In the genomic region with DNA sequence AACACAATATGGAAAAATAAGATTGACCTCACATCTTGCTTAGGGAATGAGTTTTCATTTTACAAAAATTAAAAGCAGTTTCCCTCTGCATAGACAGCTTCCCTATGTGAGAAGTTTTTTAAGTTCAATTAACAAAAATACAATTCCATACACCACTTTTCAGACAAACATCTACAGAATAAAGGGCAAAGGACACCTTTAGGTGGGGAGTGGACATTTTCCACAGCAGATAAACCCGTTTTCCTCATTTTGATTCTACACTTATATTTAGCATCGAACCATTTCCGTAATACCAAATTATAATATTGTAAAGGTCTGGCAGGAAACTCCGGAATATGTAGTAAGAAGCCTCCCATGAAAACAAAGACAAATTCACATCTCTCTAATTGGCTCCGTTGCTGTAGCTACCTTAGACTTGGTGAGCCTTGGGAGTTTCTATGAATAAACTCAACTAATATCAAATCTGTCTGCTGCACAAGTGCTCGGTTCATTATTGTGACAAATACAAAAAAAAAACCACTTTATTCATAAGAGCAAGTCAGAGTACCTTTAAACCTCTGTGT, we compare ENCODE assay signal across 22 cellular contexts. TPM values are rescaled to one million over a fixed set of nuclear protein-coding genes. Genes with fewer than 3 reads are reported as not detected.
DNase-seq lines count a peak whose midpoint lies in the region; ATAC-seq, FAIRE-seq and TF ChIP-seq lines count a peak whose summit lies in the region.
"Had no signal": no experiment of that assay in that cellular context is flagged by ENCODE, and none has a peak within 500 bp of the region (broad histone marks: within the 10 kb centered on the region; RNA-seq: fewer than 3 reads in every experiment).

No MANE protein-coding gene starts in this region.

- H3K27me3 ChIP-seq in astrocyte (ENCODE audit: insufficient read depth, low read length) = peaks cover 21% of the 10 kb centered on the region
- peaks cover 43% of the 10 kb centered on the region for H3K27me3 ChIP-seq in iPS-20b (ENCODE audit: insufficient read depth, low read length)
- H3K27me3 ChIP-seq: tibial artery had no signal

- H3K4me2 ChIP-seq in astrocyte (ENCODE audit: low read length) = no peak overlapping the region

- peaks cover 14 to 17% of the 10 kb centered on the region in 2 donors for H3K4me1 Mint-ChIP-seq in natural killer cell
- H3K4me1 Mint-ChIP-seq in natural killer cell treated with Interleukin-12 subunit alpha and Interleukin-12 subunit beta and Interleukin-15 and Interleukin-18, amount 100 ng/mL, for 72 hours (ENCODE audit: low read depth in 2 of 2) = peaks cover 12 to 13% of the 10 kb centered on the region in 2 donors
- H3K4me1 Mint-ChIP-seq in astrocyte (ENCODE audit: low read depth, unreplicated experiment) = peaks cover 9% of the 10 kb centered on the region
- H3K4me1 Mint-ChIP-seq in chondrocyte (ENCODE audit: low read depth) = peaks cover 18% of the 10 kb centered on the region

- H3K36me3 Mint-ChIP-seq in natural killer cell (no peaks in the 10 kb centered on the region), astrocyte (ENCODE audit: low read depth, unreplicated experiment) (peaks cover 2% of the 10 kb centered on the region), chondrocyte (ENCODE audit: low read depth) (no peaks in the 10 kb centered on the region)
- H3K36me3 Mint-ChIP-seq in natural killer cell treated with Interleukin-12 subunit alpha and Interleukin-12 subunit beta and Interleukin-15 and Interleukin-18, amount 100 ng/mL, for 72 hours = no peaks in the 10 kb centered on the region

- TF ChIP-seq CTCF in natural killer cell (IDR thresholded peaks at IDR 0.05) (no peak), astrocyte (IDR thresholded peaks at IDR 0.05; ENCODE audit: insufficient read depth, low read depth, low read length) (no peak), chondrocyte (IDR thresholded peaks at IDR 0.05) (no peak)

- DNase-seq in natural killer cell (no peak), astrocyte (ENCODE audit: low read depth) (no peak), NCI-H69 (lab: John Stamatoyannopoulos, UW) (no peak), NCI-H187 treated with DMSO at 0.1 percent for 48 hours (lab: John Stamatoyannopoulos, UW) (no peak), NCI-H446 treated with DMSO at 0.1 percent for 48 hours (lab: John Stamatoyannopoulos, UW) (no peak), chondrocyte (ENCODE audit: low spot score) (no peak)
- DNase-seq in natural killer cell treated with Interleukin-12 subunit alpha and Interleukin-12 subunit beta and Interleukin-15 and Interleukin-18, amount 100 ng/mL, for 72 hours (ENCODE audit: low spot score) = no peak
- DNase-seq: activated CD4-positive, alpha-beta T cell treated with anti-CD3 and anti-CD28 coated beads, Interleukin-2, amount 50 U/mL, for 48 hours; aorta; COR-L47; DND-41; GM23248; mammary epithelial cell; NCI-H1694; NCI-H226; stimulated activated CD4-positive, alpha-beta T cell treated with anti-CD3 and anti-CD28 coated beads, Interleukin-4, amount 100 ng/mL, for 1 hour had no signal

- H3K27me3 Mint-ChIP-seq in natural killer cell (ENCODE audit: low read depth in 2 of 2) (peaks cover 29 to 45% of the 10 kb centered on the region in 2 donors), astrocyte (ENCODE audit: low read depth, unreplicated experiment) (peaks cover 23% of the 10 kb centered on the region), chondrocyte (ENCODE audit: low read depth) (peaks cover 4% of the 10 kb centered on the region)
- peaks cover 27 to 63% of the 10 kb centered on the region in 2 donors for H3K27me3 Mint-ChIP-seq in natural killer cell treated with Interleukin-12 subunit alpha and Interleukin-12 subunit beta and Interleukin-15 and Interleukin-18, amount 100 ng/mL, for 72 hours

- no peak for ATAC-seq in natural killer cell
- ATAC-seq in natural killer cell treated with Interleukin-12 subunit alpha and Interleukin-12 subunit beta and Interleukin-15 and Interleukin-18, amount 100 ng/mL, for 72 hours = no peak

- intact Hi-C loops in natural killer cell (cut with micrococcal nuclease) = no loop called here

- FAIRE-seq in astrocyte (lab: Jason Lieb, UNC) = no peak
- FAIRE-seq: GM12892, keratinocyte had no signal

- H3K36me3 ChIP-seq in astrocyte (ENCODE audit: insufficient read depth, low read length) (no peaks in the 10 kb centered on the region), iPS-20b (ENCODE audit: insufficient read depth, low read depth, low read length) (no peaks in the 10 kb centered on the region)
- H3K36me3 ChIP-seq: SJSA1, tibial artery had no signal

- H4K20me1 ChIP-seq in astrocyte (ENCODE audit: insufficient read depth, low read length) = no peaks in the 10 kb centered on the region

- H3K4me3 ChIP-seq in astrocyte (ENCODE audit: insufficient read depth, low read depth, low read length) (no peak overlapping the region), iPS-20b (ENCODE audit: low read length) (peak overlapping the region; percentile 96)
- H3K4me3 ChIP-seq: SJSA1 had no signal

- H3K9me3 ChIP-seq in astrocyte (ENCODE audit: insufficient read depth, low read depth, low read length) (no peaks in the 10 kb centered on the region), iPS-20b (ENCODE audit: insufficient read depth, low read depth, low read length) (no peaks in the 10 kb centered on the region)
- H3K9me3 ChIP-seq: tibial artery had no signal

- H3K9me3 Mint-ChIP-seq in natural killer cell = no peaks in the 10 kb centered on the region
- no peaks in the 10 kb centered on the region for H3K9me3 Mint-ChIP-seq in natural killer cell treated with Interleukin-12 subunit alpha and Interleukin-12 subunit beta and Interleukin-15 and Interleukin-18, amount 100 ng/mL, for 72 hours
- H3K9me3 Mint-ChIP-seq in astrocyte (ENCODE audit: unreplicated experiment) = no peaks in the 10 kb centered on the region
- H3K9me3 Mint-ChIP-seq in chondrocyte (ENCODE audit: low read depth) = no peaks in the 10 kb centered on the region
- H3K9me3 Mint-ChIP-seq: stimulated activated naive CD8-positive, alpha-beta T cell treated with anti-CD3 and anti-CD28 coated beads, Interleukin-15, Interleukin-2, amounts not matched to agents 100 ng/mL and 50 ng/mL, for 24 hours had no signal

- H3K27ac ChIP-seq in astrocyte (ENCODE audit: low read depth, low read length) (no peak overlapping the region), iPS-20b (ENCODE audit: low read length) (no peak overlapping the region)
- H3K27ac ChIP-seq: GM23248, SJSA1 had no signal

- peak overlapping the region; percentile 82 for H3K4me3 Mint-ChIP-seq in natural killer cell
- no peak overlapping the region for H3K4me3 Mint-ChIP-seq in natural killer cell treated with Interleukin-12 subunit alpha and Interleukin-12 subunit beta and Interleukin-15 and Interleukin-18, amount 100 ng/mL, for 72 hours
- H3K4me3 Mint-ChIP-seq in astrocyte (ENCODE audit: unreplicated experiment) = peak overlapping the region; percentile 89
- no peak overlapping the region for H3K4me3 Mint-ChIP-seq in chondrocyte (ENCODE audit: unreplicated experiment)

- H3K79me2 ChIP-seq in astrocyte (ENCODE audit: insufficient read depth, low read length) = no peaks in the 10 kb centered on the region

- H3K4me1 ChIP-seq in astrocyte (ENCODE audit: insufficient read depth, low read length) (peaks cover 9% of the 10 kb centered on the region), iPS-20b (ENCODE audit: insufficient read depth, low read length) (peaks cover 25% of the 10 kb centered on the region)

- no peak overlapping the region for H3K9ac ChIP-seq in astrocyte (ENCODE audit: low read length)
- H3K9ac ChIP-seq in iPS-20b (ENCODE audit: low read depth, low read length) = no peak overlapping the region; the same call in 1 of the 2 replicates
- H3K9ac ChIP-seq: GM23248 had no signal

- no peak overlapping the region for H2AFZ ChIP-seq in astrocyte (ENCODE audit: low read depth, low read length)

- no peak overlapping the region for H3K27ac Mint-ChIP-seq in natural killer cell
- H3K27ac Mint-ChIP-seq in natural killer cell treated with Interleukin-12 subunit alpha and Interleukin-12 subunit beta and Interleukin-15 and Interleukin-18, amount 100 ng/mL, for 72 hours = no peak overlapping the region
- no peak overlapping the region for H3K27ac Mint-ChIP-seq in astrocyte (ENCODE audit: unreplicated experiment)
- no peak overlapping the region for H3K27ac Mint-ChIP-seq in chondrocyte (ENCODE audit: unreplicated experiment)
- H3K27ac Mint-ChIP-seq: stimulated activated naive CD8-positive, alpha-beta T cell treated with anti-CD3 and anti-CD28 coated beads, Interleukin-15, Interleukin-2, amounts not matched to agents 100 ng/mL and 50 ng/mL, for 24 hours had no signal

RNA-seq across cellular contexts. Expression of a gene that starts 1.7 kb away (rescaled TPM):
- total RNA-seq in natural killer cell = under 1 TPM in 1 of 3 donors, not detected in 2; 0.32 TPM
- not detected for total RNA-seq in natural killer cell treated with Interleukin-12 subunit alpha and Interleukin-12 subunit beta and Interleukin-15 and Interleukin-18, amount 100 ng/mL, for 72 hours
- 19.3 and 22.7 TPM in 2 replicates for total RNA-seq in astrocyte
- 22.7 to 30.4 TPM (median 23.3 TPM) in 3 replicates for total RNA-seq in chondrocyte

RNA-seq across cellular contexts. Expression of a gene that starts 49.6 kb away (rescaled TPM):
- total RNA-seq in natural killer cell (10 to 100 TPM; 58.0 to 61.0 (median 60.7) TPM), astrocyte (92.5 and 98.7 TPM in 2 replicates), chondrocyte (92.8 to 98.7 TPM (median 98.6 TPM) in 3 replicates)
- total RNA-seq in natural killer cell treated with Interleukin-12 subunit alpha and Interleukin-12 subunit beta and Interleukin-15 and Interleukin-18, amount 100 ng/mL, for 72 hours = 10 to 100 TPM; 29.6 to 41.7 TPM

Comparison
In these comparisons a context has a peak if more than half of its experiments do, and no peak if none do; other contexts are left out.
1. H3K4me3 Mint-ChIP-seq: peak in natural killer cell (single experiment) and astrocyte (single experiment); none in natural killer cell treated with Interleukin-12 subunit alpha and Interleukin-12 subunit beta and Interleukin-15 and Interleukin-18, amount 100 ng/mL, for 72 hours (single experiment) and chondrocyte (single experiment).
2. RNA of a gene that starts 1.7 kb away (total RNA-seq): 22.7 to 30.4 TPM in chondrocyte and 19.3 to 22.7 TPM in astrocyte; not detected in natural killer cell treated with Interleukin-12 subunit alpha and Interleukin-12 subunit beta and Interleukin-15 and Interleukin-18, amount 100 ng/mL, for 72 hours and 0.32 TPM in natural killer cell; every median in the first group is over 10 times any median in the second.